ENCODE assay signal across 8 cellular contexts in the genomic region with DNA sequence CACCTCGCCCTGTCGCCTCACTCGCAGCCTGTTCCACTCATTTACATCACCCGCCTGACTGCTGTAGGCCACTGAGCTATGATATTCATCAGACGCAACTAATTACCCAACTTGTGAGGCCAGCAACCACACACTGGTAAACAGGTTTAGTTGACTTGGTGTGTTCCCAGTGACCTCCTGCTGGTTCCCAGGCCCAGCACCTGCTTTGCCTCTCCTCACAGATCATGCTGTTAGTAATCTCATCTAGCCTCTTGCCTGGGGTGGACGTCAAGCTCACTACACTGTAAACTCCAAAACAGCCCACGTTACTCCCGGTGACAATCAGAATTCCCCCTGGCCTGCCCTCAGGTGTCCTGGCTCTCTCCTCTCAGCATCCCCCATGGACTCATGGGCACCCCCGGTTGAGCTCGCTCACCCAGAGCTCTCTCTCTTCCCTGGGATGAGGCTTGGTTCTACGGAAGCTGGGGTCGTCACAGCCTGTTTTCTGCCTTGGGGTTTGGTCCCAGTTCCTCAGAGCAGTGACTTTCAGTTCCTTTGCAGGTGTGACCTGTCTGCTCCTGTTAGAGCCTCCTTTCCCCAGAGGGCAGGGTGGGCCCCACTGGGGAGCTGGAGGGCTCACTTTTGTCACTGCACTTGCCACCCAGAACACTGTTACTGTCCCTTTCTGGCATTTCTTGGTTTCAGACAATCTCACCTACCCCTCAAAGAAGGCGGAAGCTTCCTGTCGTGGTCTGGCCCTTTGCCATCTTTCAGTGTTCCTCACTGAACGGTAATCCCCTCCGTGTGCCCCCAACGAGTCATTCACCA. TPM values are rescaled to one million over a fixed set of nuclear protein-coding genes. Genes with fewer than 3 reads are reported as not detected.
DNase-seq lines count a peak whose midpoint lies in the region; ATAC-seq lines count a peak whose summit lies in the region.

No MANE protein-coding gene starts in this region.

- H3K4me2 ChIP-seq in Karpas-422 (ENCODE audit: low read depth, low read length, poor library complexity, severe bottlenecking), result peak overlapping the region; percentile 74

- H3K79me2 ChIP-seq in Karpas-422 (ENCODE audit: low read length), result peaks cover 72% of the 10 kb centered on the region

- H3K9me2 ChIP-seq in Karpas-422 (replicated peaks; ENCODE audit: insufficient read depth, low read length), result no peaks in the 10 kb centered on the region

- H4K20me1 ChIP-seq in Karpas-422 (ENCODE audit: insufficient read depth, low read depth, low read length), result 0 out of 2 replicates have a peak, but pooled peaks cover 5% of the 10 kb centered on the region

- H3K27me3 ChIP-seq in Karpas-422 (ENCODE audit: low read length), result no peaks in the 10 kb centered on the region

- H2AFZ ChIP-seq in Karpas-422 (ENCODE audit: low read length), result no peak overlapping the region

- peak overlapping the region; percentile 68 for H3K9ac ChIP-seq in Karpas-422 (ENCODE audit: low read length)

- no peaks in the 10 kb centered on the region for H3K9me3 ChIP-seq in Karpas-422 (ENCODE audit: low read length)

- ATAC-seq in GM21576 (IDR thresholded peaks at IDR 0.05; ENCODE audit: unreplicated experiment), result peak; percentile 76

- peaks cover 56% of the 10 kb centered on the region for H3K4me1 ChIP-seq in Karpas-422 (ENCODE audit: low read length)

- H3K4me3 ChIP-seq in GM08714 (ENCODE audit: low read length) (peak overlapping the region; percentile 6; the same call in 1 of the 2 replicates), Karpas-422 (ENCODE audit: low read length) (peak overlapping the region; percentile 55)

- peak overlapping the region; percentile 97 for H3K27ac ChIP-seq in Karpas-422 (ENCODE audit: low read length)

- DNase-seq in Karpas-422 (peak; percentile 97), hypothalamus (lab: John Stamatoyannopoulos, UW) (no peak), NCI-H1105 treated with DMSO at 0.1 percent for 48 hours (lab: John Stamatoyannopoulos, UW) (no peak), GOT3 (lab: John Stamatoyannopoulos, UW) (no peak)
- DNase-seq in activated gamma-delta T cell treated with anti-CD3 and anti-CD28 coated beads, Interleukin-2, amount 50 U/mL, for 16 hours (ENCODE audit: low read depth), result peak; percentile 75
- DNase-seq in stimulated activated CD8-positive, alpha-beta memory T cell treated with anti-CD3 and anti-CD28 coated beads, Interleukin-7, amount 100 ng/mL, for 24 hours (ENCODE audit: low read depth), result peak; percentile 40

- peaks cover 31% of the 10 kb centered on the region for H3K36me3 ChIP-seq in Karpas-422 (ENCODE audit: insufficient read depth, low read length)

RNA-seq across cellular contexts. Expression of gene INPP5D, which starts 40.3 kb away (rescaled TPM):
- 145 and 155 TPM in 2 replicates for total RNA-seq in Karpas-422 (2014; rRNA removed; shearing (Covaris generic); ENCODE audit: low replicate concordance)

Comparison
In these comparisons a context has a peak if more than half of its experiments do, and no peak if none do; other contexts are left out.
1. DNase-seq: peak in Karpas-422 (single experiment), activated gamma-delta T cell treated with anti-CD3 and anti-CD28 coated beads, Interleukin-2, amount 50 U/mL, for 16 hours (single experiment) and stimulated activated CD8-positive, alpha-beta memory T cell treated with anti-CD3 and anti-CD28 coated beads, Interleukin-7, amount 100 ng/mL, for 24 hours (single experiment); none in hypothalamus (0 of 51), NCI-H1105 treated with DMSO at 0.1 percent for 48 hours (single experiment) and GOT3 (single experiment).